In genomic region chr17:50861822-50862528, GRCh38 we compare ENCODE assay signal across 11 cellular contexts. TPM values are rescaled to one million over a fixed set of nuclear protein-coding genes. Genes with fewer than 3 reads are reported as not detected.
DNase-seq lines count a peak whose midpoint lies in the region; ATAC-seq, FAIRE-seq and TF ChIP-seq lines count a peak whose summit lies in the region.
"Had no signal": no experiment of that assay in that cellular context is flagged by ENCODE, and none has a peak within 500 bp of the region (broad histone marks: within the 10 kb centered on the region; RNA-seq: fewer than 3 reads in every experiment).

No MANE protein-coding gene starts in this region.

- peak overlapping the region; percentile 8; the same call in 1 of the 2 replicates for H3K27ac Mint-ChIP-seq in HFFc6
- peak overlapping the region; percentile 65 for H3K27ac Mint-ChIP-seq in stimulated activated effector memory CD8-positive, alpha-beta T cell treated with anti-CD3 and anti-CD28 coated beads, Interleukin-12 subunit alpha, Interleukin-12 subunit beta, amount 100 ng/mL, for 72 hours
- no peak overlapping the region for H3K27ac Mint-ChIP-seq in stimulated activated naive B cell treated with anti-CD40 and anti-IgM and Interleukin-4, amounts not matched to agents 10 μg/mL and 1 μg/mL and 100 μg/mL, for 72 hours
- H3K27ac Mint-ChIP-seq: activated CD4-positive, alpha-beta T cell treated with anti-CD3 and anti-CD28 coated beads, Interleukin-2, amount 10 ng/mL, durations not matched to agents 24 days and 14 days had no signal

- CTCF ChIA-PET in HepG2 (lab: Yijun Ruan, JAX; ENCODE audit: low intra/inter-chr PET ratio, low total read pairs) = interaction anchor here (2.3 to 3.1 kb wide), 3 partner anchors 47 to 95 kb away, joined by 10 to 19 read pairs (median 19); no protein-coding TSS in a partner anchor

- TF ChIP-seq RAD21 in HepG2 (CRISPR knock-in tag; IDR thresholded peaks at IDR 0.05) = no peak

- peaks cover 41% of the 10 kb centered on the region for H4K20me1 ChIP-seq in HepG2 (ENCODE audit: insufficient read depth, low read length)

- POLR2A ChIA-PET in HepG2 (lab: Yijun Ruan, JAX) = interaction anchor here (1.1 to 9.6 kb wide), 13 partner anchors 9 to 82 kb away, joined by 3 to 510 read pairs (median 11); no protein-coding TSS in a partner anchor

- H3K9me3 Mint-ChIP-seq in HFFc6 = peaks cover 4% of the 10 kb centered on the region
- no peaks in the 10 kb centered on the region for H3K9me3 Mint-ChIP-seq in stimulated activated effector memory CD8-positive, alpha-beta T cell treated with anti-CD3 and anti-CD28 coated beads, Interleukin-12 subunit alpha, Interleukin-12 subunit beta, amount 100 ng/mL, for 72 hours
- H3K9me3 Mint-ChIP-seq in stimulated activated naive B cell treated with anti-CD40 and anti-IgM and Interleukin-4, amounts not matched to agents 10 μg/mL and 1 μg/mL and 100 μg/mL, for 72 hours = no peaks in the 10 kb centered on the region
- H3K9me3 Mint-ChIP-seq: activated CD4-positive, alpha-beta T cell treated with anti-CD3 and anti-CD28 coated beads, Interleukin-2, amount 10 ng/mL, durations not matched to agents 24 days and 14 days had no signal

- no peaks in the 10 kb centered on the region; a peak in 1 of 5 replicates for H3K27me3 ChIP-seq in HepG2 (ENCODE audit: control insufficient read depth in 1 of 2, insufficient read depth in 2 of 2, low read length in 2 of 2)

- H3K4me1 Mint-ChIP-seq in HFFc6 (ENCODE audit: low read depth) = peaks cover 27% of the 10 kb centered on the region
- peaks cover 29% of the 10 kb centered on the region for H3K4me1 Mint-ChIP-seq in stimulated activated effector memory CD8-positive, alpha-beta T cell treated with anti-CD3 and anti-CD28 coated beads, Interleukin-12 subunit alpha, Interleukin-12 subunit beta, amount 100 ng/mL, for 72 hours
- peaks cover 14 to 27% of the 10 kb centered on the region in 2 donors for H3K4me1 Mint-ChIP-seq in stimulated activated naive B cell treated with anti-CD40 and anti-IgM and Interleukin-4, amounts not matched to agents 10 μg/mL and 1 μg/mL and 100 μg/mL, for 72 hours

- 90% methylated on average over 7 of the region's 7 CpGs for WGBS in HepG2 (ENCODE audit: low lambda C conversion rate)

- no peak; the same call in 1 of the 2 replicates for TF ChIP-seq CTCF in HFFc6 (IDR thresholded peaks at IDR 0.05)
- TF ChIP-seq CTCF in HepG2 (CRISPR knock-in tag; IDR thresholded peaks at IDR 0.05) = no peak

- TF ChIP-seq EP300 in HepG2 (IDR thresholded peaks at IDR 0.05; ENCODE audit: low read depth in 2 of 2, low read length in 2 of 2) (no peak), HepG2 (CRISPR knock-in tag; IDR thresholded peaks at IDR 0.05; ENCODE audit: borderline replicate concordance) (no peak)

- in situ Hi-C loops in HepG2 (cut with HindIII; ENCODE audit: extremely low pct_ligation_motif_present, low pct_unique_long_range_greater_than_20kb) = no loop called here

- H3K4me1 ChIP-seq in HepG2 (ENCODE audit: insufficient read depth, low read length) = peaks cover 49% of the 10 kb centered on the region

- H3K4me3 ChIP-seq in HepG2 (replicated peaks in 1 of 3; ENCODE audit: insufficient read depth in 1 of 3, low read depth in 2 of 3, low read length in 3 of 3) = peak overlapping the region in 1 of 3 experiments; percentile 97; a peak in 2 of 6 replicates

- FAIRE-seq in HepG2 (lab: Jason Lieb, UNC) = no peak
- FAIRE-seq: H54 had no signal

- intact Hi-C loops in HepG2 (cut with micrococcal nuclease; ENCODE audit: unreplicated experiment) = loop anchor here (5.0 kb wide), 1 partner anchor 195 kb away; no protein-coding TSS in a partner anchor

- H3K79me2 ChIP-seq in HepG2 (ENCODE audit: insufficient read depth, low read length) = peaks cover 45% of the 10 kb centered on the region

- H3K27ac ChIP-seq in angular gyrus (ENCODE audit: low read depth, low read length) = peak overlapping the region; percentile 53
- no peak overlapping the region for H3K27ac ChIP-seq in HepG2 (ENCODE audit: extremely low read length, insufficient read depth, low read length)

- H2AFZ ChIP-seq in HepG2 (ENCODE audit: low read length) = no peak overlapping the region

- BruUV-seq in HepG2 (replicated peaks; lab: Mats Ljungman, UMichigan) = no TSS peak

- peaks cover 42% of the 10 kb centered on the region for H3K36me3 Mint-ChIP-seq in HFFc6 (ENCODE audit: low read depth)
- peaks cover 58% of the 10 kb centered on the region for H3K36me3 Mint-ChIP-seq in stimulated activated effector memory CD8-positive, alpha-beta T cell treated with anti-CD3 and anti-CD28 coated beads, Interleukin-12 subunit alpha, Interleukin-12 subunit beta, amount 100 ng/mL, for 72 hours
- H3K36me3 Mint-ChIP-seq in stimulated activated naive B cell treated with anti-CD40 and anti-IgM and Interleukin-4, amounts not matched to agents 10 μg/mL and 1 μg/mL and 100 μg/mL, for 72 hours = peaks cover 17 to 19% of the 10 kb centered on the region in 2 donors

- DNase-seq in HFFc6 (no peak), HepG2 (ENCODE audit: low spot score) (no peak), T-helper 1 cell (no peak), AG08395 (ENCODE audit: low spot score) (no peak)
- no peak for DNase-seq in stimulated activated effector memory CD8-positive, alpha-beta T cell treated with anti-CD3 and anti-CD28 coated beads, Interleukin-12 subunit alpha, Interleukin-12 subunit beta, amount 100 ng/mL, for 72 hours (ENCODE audit: low spot score in 2 of 2)
- no peak for DNase-seq in stimulated activated naive B cell treated with anti-CD40 and anti-IgM and Interleukin-4, amounts not matched to agents 10 μg/mL and 1 μg/mL and 100 μg/mL, for 72 hours
- DNase-seq: activated CD4-positive, alpha-beta T cell treated with anti-CD3 and anti-CD28 coated beads, Interleukin-2, amount 10 ng/mL, durations not matched to agents 24 days and 14 days; activated naive CD4-positive, alpha-beta T cell treated with Interleukin-2 at 50 U/mL for 16 hours; NCI-H1694 treated with DMSO at 0.1 percent for 48 hours had no signal

- H3K36me3 ChIP-seq in HepG2 (replicated peaks in 1 of 2; ENCODE audit: control insufficient read depth in 1 of 2, insufficient read depth in 2 of 2, low read length in 2 of 2) = peaks cover 5 to 17% of the 10 kb centered on the region in 2 experiments; a peak in 4 of 5 replicates

- no peak overlapping the region for H3K9ac ChIP-seq in HepG2 (ENCODE audit: insufficient read depth, low read depth, low read length)

- ATAC-seq in HepG2 = no peak
- ATAC-seq in stimulated activated effector memory CD8-positive, alpha-beta T cell treated with anti-CD3 and anti-CD28 coated beads, Interleukin-12 subunit alpha, Interleukin-12 subunit beta, amount 100 ng/mL, for 72 hours = no peak
- no peak for ATAC-seq in stimulated activated naive B cell treated with anti-CD40 and anti-IgM and Interleukin-4, amounts not matched to agents 10 μg/mL and 1 μg/mL and 100 μg/mL, for 72 hours (replicated peaks)

- TF ChIP-seq POLR2A in HepG2 (IDR thresholded peaks at IDR 0.05; ENCODE audit: insufficient read depth in 1 of 2, low read depth in 2 of 2, low read length in 2 of 2) = no peak

- H3K4me3 Mint-ChIP-seq in HFFc6 = peak overlapping the region; percentile 41; the same call in 1 of the 2 replicates
- H3K4me3 Mint-ChIP-seq in stimulated activated effector memory CD8-positive, alpha-beta T cell treated with anti-CD3 and anti-CD28 coated beads, Interleukin-12 subunit alpha, Interleukin-12 subunit beta, amount 100 ng/mL, for 72 hours = peak overlapping the region; percentile 17
- no peak overlapping the region for H3K4me3 Mint-ChIP-seq in stimulated activated naive B cell treated with anti-CD40 and anti-IgM and Interleukin-4, amounts not matched to agents 10 μg/mL and 1 μg/mL and 100 μg/mL, for 72 hours
- H3K4me3 Mint-ChIP-seq: activated CD4-positive, alpha-beta T cell treated with anti-CD3 and anti-CD28 coated beads, Interleukin-2, amount 10 ng/mL, durations not matched to agents 24 days and 14 days had no signal

- peak overlapping the region; percentile 79 for H3K4me2 ChIP-seq in HepG2 (ENCODE audit: low read depth, low read length)

- no peaks in the 10 kb centered on the region for H3K9me3 ChIP-seq in HepG2 (ENCODE audit: low read length)

- peaks cover 6% of the 10 kb centered on the region; the same call in 1 of the 2 replicates for H3K27me3 Mint-ChIP-seq in HFFc6 (ENCODE audit: insufficient read depth)
- H3K27me3 Mint-ChIP-seq in stimulated activated naive B cell treated with anti-CD40 and anti-IgM and Interleukin-4, amounts not matched to agents 10 μg/mL and 1 μg/mL and 100 μg/mL, for 72 hours = no peaks in the 10 kb centered on the region

RNA-seq across cellular contexts. Expression of gene TOB1, which starts 4.2 kb away (rescaled TPM):
- 10 to 100 TPM; 76.3 to 94.1 (median 89.1) TPM for total RNA-seq in HFFc6 (2021; fragmentation: NEBNext Ultra II Directional; extraction: Animal tissue kit (Norgen Biotek cat#: 25700))
- total RNA-seq in HepG2 (2016; rRNA removed; fragmentation: Illumina TruSeq; extraction: Trizol) = 19.4 and 21.9 TPM in 2 replicates
- 4.8 and 6.1 TPM in 2 replicates for total RNA-seq in HepG2 (2016; cell fraction: cytosol; rRNA removed; fragmentation: Illumina TruSeq; extraction: Trizol; ENCODE audit: low read depth)
- 15.4 and 18.3 TPM in 2 replicates for total RNA-seq in HepG2 (2016; cell fraction: insoluble cytoplasmic fraction; rRNA removed; fragmentation: Illumina TruSeq; extraction: Trizol)
- total RNA-seq in HepG2 (2016; cell fraction: membrane; rRNA removed; fragmentation: Illumina TruSeq; extraction: Trizol) = 17.3 and 20.5 TPM in 2 replicates
- 32.5 and 39.5 TPM in 2 replicates for total RNA-seq in HepG2 (2016; cell fraction: nucleus; rRNA removed; fragmentation: Illumina TruSeq; extraction: Trizol)
- 52.5 and 57.7 TPM in 2 replicates for polyA plus RNA-seq in HepG2 (2011; rRNA removed)
- polyA plus RNA-seq in HepG2 (2011; cell fraction: cytosol; rRNA removed) = 34.6 and 53.8 TPM in 2 replicates
- polyA plus RNA-seq in HepG2 (2011; cell fraction: nucleus; rRNA removed) = 22.7 and 27.8 TPM in 2 replicates
- 77.1 and 86.3 TPM in 2 replicates for polyA plus RNA-seq in HepG2 (2012)
- polyA plus RNA-seq in HepG2 (2016; cell fraction: cytosol; fragmentation: Illumina TruSeq; extraction: Trizol; ENCODE audit: low read depth) = 11.4 and 11.5 TPM in 2 replicates
- 38.0 and 41.3 TPM in 2 replicates for polyA plus RNA-seq in HepG2 (2016; cell fraction: insoluble cytoplasmic fraction; fragmentation: Illumina TruSeq; extraction: Trizol; ENCODE audit: low read depth)
- 23.3 and 26.8 TPM in 2 replicates for polyA plus RNA-seq in HepG2 (2016; cell fraction: membrane; fragmentation: Illumina TruSeq; extraction: Trizol; ENCODE audit: low read depth)
- polyA plus RNA-seq in HepG2 (2016; cell fraction: nucleus; fragmentation: Illumina TruSeq; extraction: Trizol; ENCODE audit: insufficient read depth, low read depth) = 96.0 and 102 TPM in 2 replicates
- polyA minus RNA-seq in HepG2 (2011; rRNA and poly(A)+ RNA removed; ENCODE audit: low replicate concordance) = 82.9 and 106 TPM in 2 replicates
- polyA minus RNA-seq in HepG2 (2011; cell fraction: cytosol; rRNA and poly(A)+ RNA removed) = 53.5 and 57.1 TPM in 2 replicates
- polyA minus RNA-seq in HepG2 (2011; cell fraction: nucleus; rRNA and poly(A)+ RNA removed) = 28.7 and 29.6 TPM in 2 replicates

RNA-seq across cellular contexts. Expression of gene WFIKKN2, which starts 26.6 kb away (rescaled TPM):
- under 1 TPM in 3 of 6 experiments, not detected in 3; 0.05 to 0.07 (median 0.05) TPM for total RNA-seq in HFFc6 (2021; fragmentation: NEBNext Ultra II Directional; extraction: Animal tissue kit (Norgen Biotek cat#: 25700))
- total RNA-seq in HepG2 (2016; rRNA removed; fragmentation: Illumina TruSeq; extraction: Trizol) = not detected in 2 replicates
- total RNA-seq in HepG2 (2016; cell fraction: cytosol; rRNA removed; fragmentation: Illumina TruSeq; extraction: Trizol; ENCODE audit: low read depth) = not detected in 2 replicates
- total RNA-seq in HepG2 (2016; cell fraction: insoluble cytoplasmic fraction; rRNA removed; fragmentation: Illumina TruSeq; extraction: Trizol) = 0.02 TPM in 1 of 2 replicates, not detected in the other
- not detected in 2 replicates for total RNA-seq in HepG2 (2016; cell fraction: membrane; rRNA removed; fragmentation: Illumina TruSeq; extraction: Trizol)
- not detected in 2 replicates for total RNA-seq in HepG2 (2016; cell fraction: nucleus; rRNA removed; fragmentation: Illumina TruSeq; extraction: Trizol)
- not detected in 2 replicates for polyA plus RNA-seq in HepG2 (2011; rRNA removed)
- polyA plus RNA-seq in HepG2 (2011; cell fraction: cytosol; rRNA removed) = 0.01 TPM in 2 replicates
- 0.06 TPM in 1 of 2 replicates, not detected in the other for polyA plus RNA-seq in HepG2 (2011; cell fraction: nucleus; rRNA removed)
- polyA plus RNA-seq in HepG2 (2012) = not detected in 2 replicates
- not detected in 2 replicates for polyA plus RNA-seq in HepG2 (2016; cell fraction: cytosol; fragmentation: Illumina TruSeq; extraction: Trizol; ENCODE audit: low read depth)
- not detected in 2 replicates for polyA plus RNA-seq in HepG2 (2016; cell fraction: insoluble cytoplasmic fraction; fragmentation: Illumina TruSeq; extraction: Trizol; ENCODE audit: low read depth)
- not detected in 2 replicates for polyA plus RNA-seq in HepG2 (2016; cell fraction: membrane; fragmentation: Illumina TruSeq; extraction: Trizol; ENCODE audit: low read depth)
- 0.12 TPM in 1 of 2 replicates, not detected in the other for polyA plus RNA-seq in HepG2 (2016; cell fraction: nucleus; fragmentation: Illumina TruSeq; extraction: Trizol; ENCODE audit: insufficient read depth, low read depth)
- not detected in 2 replicates for polyA minus RNA-seq in HepG2 (2011; rRNA and poly(A)+ RNA removed; ENCODE audit: low replicate concordance)
- not detected in 2 replicates for polyA minus RNA-seq in HepG2 (2011; cell fraction: cytosol; rRNA and poly(A)+ RNA removed)
- polyA minus RNA-seq in HepG2 (2011; cell fraction: nucleus; rRNA and poly(A)+ RNA removed) = not detected in 2 replicates
- total RNA-seq: activated CD4-positive, alpha-beta T cell treated with anti-CD3 and anti-CD28 coated beads, Interleukin-2, amount 10 ng/mL, durations not matched to agents 24 days and 14 days had no signal

Comparison
In these comparisons a context has a peak if more than half of its experiments do, and no peak if none do; other contexts are left out.
1. H3K4me3 Mint-ChIP-seq: peak in HFFc6 (single experiment) and stimulated activated effector memory CD8-positive, alpha-beta T cell treated with anti-CD3 and anti-CD28 coated beads, Interleukin-12 subunit alpha, Interleukin-12 subunit beta, amount 100 ng/mL, for 72 hours (single experiment); none in stimulated activated naive B cell treated with anti-CD40 and anti-IgM and Interleukin-4, amounts not matched to agents 10 μg/mL and 1 μg/mL and 100 μg/mL, for 72 hours (0 of 2).